In the genomic region with DNA sequence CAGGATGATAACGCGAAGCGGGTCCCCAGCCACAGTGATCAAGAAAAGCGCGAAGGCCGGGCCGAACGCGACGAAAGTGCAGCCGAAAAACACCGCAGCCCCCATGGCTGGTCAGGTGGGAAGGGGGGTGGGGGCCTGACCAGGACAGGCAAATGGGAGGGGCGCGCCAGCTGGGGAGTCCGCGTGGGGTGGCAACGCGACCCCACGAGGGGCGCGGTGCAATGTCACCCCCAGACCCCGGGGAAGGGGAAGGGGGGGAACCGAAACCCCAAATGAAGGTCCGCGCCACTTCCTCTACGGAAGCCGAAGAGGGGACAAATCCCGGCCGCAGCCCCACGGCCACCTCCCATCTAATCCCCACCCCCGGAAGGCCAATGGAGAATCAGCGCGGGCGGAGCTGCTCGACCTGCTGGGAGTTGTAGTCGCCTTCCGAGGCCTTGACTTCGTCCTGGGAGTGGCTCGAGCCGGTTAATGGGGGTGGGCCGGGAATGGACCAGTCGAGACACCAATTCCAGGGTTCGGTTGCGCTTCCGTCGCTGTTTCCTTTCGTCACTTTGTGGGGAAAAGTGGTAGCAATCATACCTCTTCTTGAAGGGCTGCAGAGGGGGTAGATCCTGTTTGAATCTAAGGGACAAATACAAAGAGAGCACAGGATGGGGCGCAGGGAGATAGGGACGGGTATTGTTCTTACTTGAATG, we compare ENCODE assay signal across 1 cellular context.
TF ChIP-seq lines count a peak whose summit lies in the region.

A gene (minus strand): TSS at position 311 of the 698 bp plus-strand sequence. CDS start 206 bp downstream, at position 105.

TF ChIP-seq in HEK293, 187 proteins besides CTCF, POLR2A, EP300 and RAD21 (continued from another document):
- TF ChIP-seq ZEB2 (tag by site-specific recombination; IDR thresholded peaks at IDR 0.05) (peak; percentile 78), SP2 (tag by site-specific recombination; IDR thresholded peaks at IDR 0.05) (peak; percentile 91), ZNF791 (tag by site-specific recombination; IDR thresholded peaks at IDR 0.05) (no peak), ZNF23 (tag by site-specific recombination; IDR thresholded peaks at IDR 0.05; ENCODE audit: borderline replicate concordance) (no peak), ZNF354C (tag by site-specific recombination; IDR thresholded peaks at IDR 0.05; ENCODE audit: borderline replicate concordance, low read depth) (no peak), SCRT2 (tag by site-specific recombination; IDR thresholded peaks at IDR 0.05) (no peak), ZNF211 (tag by site-specific recombination; IDR thresholded peaks at IDR 0.05; ENCODE audit: low read depth) (no peak), ZNF416 (tag by site-specific recombination; IDR thresholded peaks at IDR 0.05) (no peak), ZNF184 (tag by site-specific recombination; IDR thresholded peaks at IDR 0.05) (no peak), YY2 (tag by site-specific recombination; IDR thresholded peaks at IDR 0.05) (peak; percentile 67), ZNF843 (tag by site-specific recombination; IDR thresholded peaks at IDR 0.05) (peak; percentile 39; the same call in 1 of the 2 replicates), ZNF311 (tag by site-specific recombination; IDR thresholded peaks at IDR 0.05; ENCODE audit: borderline replicate concordance) (no peak), ZBTB17 (tag by site-specific recombination; IDR thresholded peaks at IDR 0.05) (peak; percentile 84), ZNF423 (tag by site-specific recombination; IDR thresholded peaks at IDR 0.05) (no peak), ZNF292 (tag by site-specific recombination; IDR thresholded peaks at IDR 0.05; ENCODE audit: borderline replicate concordance, low read depth) (no peak), KLF7 (tag by site-specific recombination; IDR thresholded peaks at IDR 0.05; ENCODE audit: borderline replicate concordance) (peak; percentile 95), ZNF670 (tag by site-specific recombination; IDR thresholded peaks at IDR 0.05; ENCODE audit: low read depth) (no peak), MEIS1 (CRISPR knock-in tag; IDR thresholded peaks at IDR 0.05; ENCODE audit: borderline replicate concordance) (no peak), SP3 (tag by site-specific recombination; IDR thresholded peaks at IDR 0.05) (peak; percentile 97), ZNF202 (tag by site-specific recombination; IDR thresholded peaks at IDR 0.05; ENCODE audit: borderline replicate concordance) (no peak), SP7 (tag by site-specific recombination; IDR thresholded peaks at IDR 0.05) (peak; percentile 66; the same call in 1 of the 2 replicates), ZNF221 (tag by site-specific recombination; IDR thresholded peaks at IDR 0.05; ENCODE audit: borderline replicate concordance) (no peak), ZBTB7A (tag by site-specific recombination; IDR thresholded peaks at IDR 0.05; ENCODE audit: low read depth) (peak; percentile 82), ZNF157 (tag by site-specific recombination; IDR thresholded peaks at IDR 0.05) (no peak), MZF1 (tag by site-specific recombination; IDR thresholded peaks at IDR 0.05; ENCODE audit: borderline replicate concordance) (peak; percentile 67; the same call in 1 of the 2 replicates), ZBTB1 (tag by site-specific recombination; IDR thresholded peaks at IDR 0.05) (no peak), WT1 (tag by site-specific recombination; IDR thresholded peaks at IDR 0.05) (peak; percentile 79), SCRT1 (tag by site-specific recombination; IDR thresholded peaks at IDR 0.05; ENCODE audit: borderline replicate concordance) (no peak), ZSCAN30 (tag by site-specific recombination; IDR thresholded peaks at IDR 0.05) (peak; percentile 84; the same call in 1 of the 2 replicates), OVOL3 (tag by site-specific recombination; IDR thresholded peaks at IDR 0.05) (no peak), ZBTB8A (tag by site-specific recombination; IDR thresholded peaks at IDR 0.05) (peak; percentile 54; the same call in 1 of the 2 replicates), ZFP3 (tag by site-specific recombination; IDR thresholded peaks at IDR 0.05; ENCODE audit: low read depth) (no peak), ZFP41 (tag by site-specific recombination; IDR thresholded peaks at IDR 0.05; ENCODE audit: borderline replicate concordance) (no peak), REPIN1 (tag by site-specific recombination; IDR thresholded peaks at IDR 0.05; ENCODE audit: low read depth) (0 out of 2 replicates have a peak, but pooled peaks have one; percentile 80), ZNF426 (tag by site-specific recombination; IDR thresholded peaks at IDR 0.05) (no peak), ZNF521 (tag by site-specific recombination; IDR thresholded peaks at IDR 0.05) (no peak)
- TF ChIP-seq, protein P1, sequence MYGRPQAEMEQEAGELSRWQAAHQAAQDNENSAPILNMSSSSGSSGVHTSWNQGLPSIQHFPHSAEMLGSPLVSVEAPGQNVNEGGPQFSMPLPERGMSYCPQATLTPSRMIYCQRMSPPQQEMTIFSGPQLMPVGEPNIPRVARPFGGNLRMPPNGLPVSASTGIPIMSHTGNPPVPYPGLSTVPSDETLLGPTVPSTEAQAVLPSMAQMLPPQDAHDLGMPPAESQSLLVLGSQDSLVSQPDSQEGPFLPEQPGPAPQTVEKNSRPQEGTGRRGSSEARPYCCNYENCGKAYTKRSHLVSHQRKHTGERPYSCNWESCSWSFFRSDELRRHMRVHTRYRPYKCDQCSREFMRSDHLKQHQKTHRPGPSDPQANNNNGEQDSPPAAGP (tag by site-specific recombination; IDR thresholded peaks at IDR 0.05) = peak; percentile 68; the same call in 1 of the 2 replicates
- TF ChIP-seq, protein P2, sequence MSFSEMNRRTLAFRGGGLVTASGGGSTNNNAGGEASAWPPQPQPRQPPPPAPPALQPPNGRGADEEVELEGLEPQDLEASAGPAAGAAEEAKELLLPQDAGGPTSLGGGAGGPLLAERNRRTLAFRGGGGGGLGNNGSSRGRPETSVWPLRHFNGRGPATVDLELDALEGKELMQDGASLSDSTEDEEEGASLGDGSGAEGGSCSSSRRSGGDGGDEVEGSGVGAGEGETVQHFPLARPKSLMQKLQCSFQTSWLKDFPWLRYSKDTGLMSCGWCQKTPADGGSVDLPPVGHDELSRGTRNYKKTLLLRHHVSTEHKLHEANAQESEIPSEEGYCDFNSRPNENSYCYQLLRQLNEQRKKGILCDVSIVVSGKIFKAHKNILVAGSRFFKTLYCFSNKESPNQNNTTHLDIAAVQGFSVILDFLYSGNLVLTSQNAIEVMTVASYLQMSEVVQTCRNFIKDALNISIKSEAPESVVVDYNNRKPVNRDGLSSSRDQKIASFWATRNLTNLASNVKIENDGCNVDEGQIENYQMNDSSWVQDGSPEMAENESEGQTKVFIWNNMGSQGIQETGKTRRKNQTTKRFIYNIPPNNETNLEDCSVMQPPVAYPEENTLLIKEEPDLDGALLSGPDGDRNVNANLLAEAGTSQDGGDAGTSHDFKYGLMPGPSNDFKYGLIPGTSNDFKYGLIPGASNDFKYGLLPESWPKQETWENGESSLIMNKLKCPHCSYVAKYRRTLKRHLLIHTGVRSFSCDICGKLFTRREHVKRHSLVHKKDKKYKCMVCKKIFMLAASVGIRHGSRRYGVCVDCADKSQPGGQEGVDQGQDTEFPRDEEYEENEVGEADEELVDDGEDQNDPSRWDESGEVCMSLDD (tag by site-specific recombination; IDR thresholded peaks at IDR 0.05) = peak; percentile 99
- TF ChIP-seq, protein P3, sequence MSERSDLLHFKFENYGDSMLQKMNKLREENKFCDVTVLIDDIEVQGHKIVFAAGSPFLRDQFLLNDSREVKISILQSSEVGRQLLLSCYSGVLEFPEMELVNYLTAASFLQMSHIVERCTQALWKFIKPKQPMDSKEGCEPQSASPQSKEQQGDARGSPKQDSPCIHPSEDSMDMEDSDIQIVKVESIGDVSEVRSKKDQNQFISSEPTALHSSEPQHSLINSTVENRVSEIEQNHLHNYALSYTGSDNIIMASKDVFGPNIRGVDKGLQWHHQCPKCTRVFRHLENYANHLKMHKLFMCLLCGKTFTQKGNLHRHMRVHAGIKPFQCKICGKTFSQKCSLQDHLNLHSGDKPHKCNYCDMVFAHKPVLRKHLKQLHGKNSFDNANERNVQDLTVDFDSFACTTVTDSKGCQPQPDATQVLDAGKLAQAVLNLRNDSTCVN (tag by site-specific recombination; optimal IDR thresholded peaks at IDR 0.05) = peak; percentile 33
- TF ChIP-seq, protein P4, sequence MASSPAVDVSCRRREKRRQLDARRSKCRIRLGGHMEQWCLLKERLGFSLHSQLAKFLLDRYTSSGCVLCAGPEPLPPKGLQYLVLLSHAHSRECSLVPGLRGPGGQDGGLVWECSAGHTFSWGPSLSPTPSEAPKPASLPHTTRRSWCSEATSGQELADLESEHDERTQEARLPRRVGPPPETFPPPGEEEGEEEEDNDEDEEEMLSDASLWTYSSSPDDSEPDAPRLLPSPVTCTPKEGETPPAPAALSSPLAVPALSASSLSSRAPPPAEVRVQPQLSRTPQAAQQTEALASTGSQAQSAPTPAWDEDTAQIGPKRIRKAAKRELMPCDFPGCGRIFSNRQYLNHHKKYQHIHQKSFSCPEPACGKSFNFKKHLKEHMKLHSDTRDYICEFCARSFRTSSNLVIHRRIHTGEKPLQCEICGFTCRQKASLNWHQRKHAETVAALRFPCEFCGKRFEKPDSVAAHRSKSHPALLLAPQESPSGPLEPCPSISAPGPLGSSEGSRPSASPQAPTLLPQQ (tag by site-specific recombination; IDR thresholded peaks at IDR 0.05) = peak; percentile 37; the same call in 1 of the 2 replicates
- TF ChIP-seq, protein P5, sequence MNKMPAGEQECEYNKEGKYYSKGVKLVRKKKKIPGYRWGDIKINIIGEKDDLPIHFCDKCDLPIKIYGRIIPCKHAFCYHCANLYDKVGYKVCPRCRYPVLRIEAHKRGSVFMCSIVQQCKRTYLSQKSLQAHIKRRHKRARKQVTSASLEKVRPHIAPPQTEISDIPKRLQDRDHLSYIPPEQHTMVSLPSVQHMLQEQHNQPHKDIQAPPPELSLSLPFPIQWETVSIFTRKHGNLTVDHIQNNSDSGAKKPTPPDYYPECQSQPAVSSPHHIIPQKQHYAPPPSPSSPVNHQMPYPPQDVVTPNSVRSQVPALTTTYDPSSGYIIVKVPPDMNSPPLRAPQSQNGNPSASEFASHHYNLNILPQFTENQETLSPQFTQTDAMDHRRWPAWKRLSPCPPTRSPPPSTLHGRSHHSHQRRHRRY (tag by site-specific recombination; IDR thresholded peaks at IDR 0.05) = no peak
- TF ChIP-seq, protein P6, sequence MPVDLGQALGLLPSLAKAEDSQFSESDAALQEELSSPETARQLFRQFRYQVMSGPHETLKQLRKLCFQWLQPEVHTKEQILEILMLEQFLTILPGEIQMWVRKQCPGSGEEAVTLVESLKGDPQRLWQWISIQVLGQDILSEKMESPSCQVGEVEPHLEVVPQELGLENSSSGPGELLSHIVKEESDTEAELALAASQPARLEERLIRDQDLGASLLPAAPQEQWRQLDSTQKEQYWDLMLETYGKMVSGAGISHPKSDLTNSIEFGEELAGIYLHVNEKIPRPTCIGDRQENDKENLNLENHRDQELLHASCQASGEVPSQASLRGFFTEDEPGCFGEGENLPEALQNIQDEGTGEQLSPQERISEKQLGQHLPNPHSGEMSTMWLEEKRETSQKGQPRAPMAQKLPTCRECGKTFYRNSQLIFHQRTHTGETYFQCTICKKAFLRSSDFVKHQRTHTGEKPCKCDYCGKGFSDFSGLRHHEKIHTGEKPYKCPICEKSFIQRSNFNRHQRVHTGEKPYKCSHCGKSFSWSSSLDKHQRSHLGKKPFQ (tag by site-specific recombination; IDR thresholded peaks at IDR 0.05) = no peak
- TF ChIP-seq, protein P7, sequence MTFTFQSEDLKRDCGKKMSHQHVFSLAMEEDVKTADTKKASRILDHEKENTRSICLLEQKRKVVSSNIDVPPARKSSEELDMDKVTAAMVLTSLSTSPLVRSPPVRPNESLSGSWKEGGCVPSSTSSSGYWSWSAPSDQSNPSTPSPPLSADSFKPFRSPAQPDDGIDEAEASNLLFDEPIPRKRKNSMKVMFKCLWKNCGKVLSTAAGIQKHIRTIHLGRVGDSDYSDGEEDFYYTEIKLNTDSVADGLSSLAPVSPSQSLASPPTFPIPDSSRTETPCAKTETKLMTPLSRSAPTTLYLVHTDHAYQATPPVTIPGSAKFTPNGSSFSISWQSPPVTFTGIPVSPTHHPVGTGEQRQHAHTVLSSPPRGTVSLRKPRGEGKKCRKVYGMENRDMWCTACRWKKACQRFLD (tag by site-specific recombination; IDR thresholded peaks at IDR 0.05) = no peak
- TF ChIP-seq, protein P8, sequence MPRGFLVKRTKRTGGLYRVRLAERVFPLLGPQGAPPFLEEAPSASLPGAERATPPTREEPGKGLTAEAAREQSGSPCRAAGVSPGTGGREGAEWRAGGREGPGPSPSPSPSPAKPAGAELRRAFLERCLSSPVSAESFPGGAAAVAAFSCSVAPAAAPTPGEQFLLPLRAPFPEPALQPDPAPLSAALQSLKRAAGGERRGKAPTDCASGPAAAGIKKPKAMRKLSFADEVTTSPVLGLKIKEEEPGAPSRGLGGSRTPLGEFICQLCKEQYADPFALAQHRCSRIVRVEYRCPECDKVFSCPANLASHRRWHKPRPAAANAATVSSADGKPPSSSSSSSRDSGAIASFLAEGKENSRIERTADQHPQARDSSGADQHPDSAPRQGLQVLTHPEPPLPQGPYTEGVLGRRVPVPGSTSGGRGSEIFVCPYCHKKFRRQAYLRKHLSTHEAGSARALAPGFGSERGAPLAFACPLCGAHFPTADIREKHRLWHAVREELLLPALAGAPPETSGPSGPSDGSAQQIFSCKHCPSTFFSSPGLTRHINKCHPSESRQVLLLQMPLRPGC (tag by site-specific recombination; IDR thresholded peaks at IDR 0.05) = peak; percentile 48; the same call in 1 of the 2 replicates
- TF ChIP-seq, protein P9, sequence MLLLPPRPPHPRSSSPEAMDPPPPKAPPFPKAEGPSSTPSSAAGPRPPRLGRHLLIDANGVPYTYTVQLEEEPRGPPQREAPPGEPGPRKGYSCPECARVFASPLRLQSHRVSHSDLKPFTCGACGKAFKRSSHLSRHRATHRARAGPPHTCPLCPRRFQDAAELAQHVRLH (tag by site-specific recombination; IDR thresholded peaks at IDR 0.05) = peak; percentile 59; the same call in 1 of the 2 replicates
TF ChIP-seq in HEK293: peak in this region for 63.
